In genomic region chr15:50247819-50248650, GRCh38 we compare ENCODE assay signal across 8 cellular contexts. TPM values are rescaled to one million over a fixed set of nuclear protein-coding genes. Genes with fewer than 3 reads are reported as not detected.
A peak's percentile ranks its signal among the peaks of the same experiment; 100 is the strongest.
DNase-seq lines count a peak whose midpoint lies in the region; ATAC-seq and TF ChIP-seq lines count a peak whose summit lies in the region.

No MANE protein-coding gene starts in this region.

- H3K27ac ChIP-seq in WERI-Rb-1: no peak overlapping the region

- H3K9me3 Mint-ChIP-seq in activated naive CD8-positive, alpha-beta T cell treated with anti-CD3 and anti-CD28 coated beads, Interleukin-2, amount 50 U/mL, for 24 hours: peaks cover 4% of the 10 kb centered on the region

- no peaks in the 10 kb centered on the region for H3K36me3 ChIP-seq in WERI-Rb-1

- TF ChIP-seq CTCF in WERI-Rb-1 (IDR thresholded peaks at IDR 0.05; ENCODE audit: low read depth, low read length): no peak

- H3K27ac Mint-ChIP-seq in activated naive CD8-positive, alpha-beta T cell treated with anti-CD3 and anti-CD28 coated beads, Interleukin-2, amount 50 U/mL, for 24 hours: peak overlapping the region; percentile 94

- peak; percentile 94 for ATAC-seq in GM18858 (IDR thresholded peaks at IDR 0.05; ENCODE audit: unreplicated experiment)
- ATAC-seq in HG02763 (IDR thresholded peaks at IDR 0.05; ENCODE audit: unreplicated experiment): peak; percentile 91
- ATAC-seq in activated naive CD8-positive, alpha-beta T cell treated with anti-CD3 and anti-CD28 coated beads, Interleukin-2, amount 50 U/mL, for 24 hours: peak; percentile 97

- H3K9me3 ChIP-seq in WERI-Rb-1 (ENCODE audit: severe bottlenecking): no peaks in the 10 kb centered on the region

- H3K4me1 Mint-ChIP-seq in activated naive CD8-positive, alpha-beta T cell treated with anti-CD3 and anti-CD28 coated beads, Interleukin-2, amount 50 U/mL, for 24 hours: peaks cover 33% of the 10 kb centered on the region

- peak overlapping the region; percentile 71 for H3K4me3 Mint-ChIP-seq in activated naive CD8-positive, alpha-beta T cell treated with anti-CD3 and anti-CD28 coated beads, Interleukin-2, amount 50 U/mL, for 24 hours

- H3K27me3 Mint-ChIP-seq in activated naive CD8-positive, alpha-beta T cell treated with anti-CD3 and anti-CD28 coated beads, Interleukin-2, amount 50 U/mL, for 24 hours: peaks cover 4% of the 10 kb centered on the region

- no peaks in the 10 kb centered on the region for H3K27me3 ChIP-seq in WERI-Rb-1 (ENCODE audit: insufficient read depth, low read depth, severe bottlenecking)

- H3K4me3 ChIP-seq in WERI-Rb-1 (ENCODE audit: low read depth, low read length): no peak overlapping the region

- peak; percentile 13 for DNase-seq in NK-92 (lab: John Stamatoyannopoulos, UW; ENCODE audit: unreplicated experiment)
- peak; percentile 44 for DNase-seq in activated naive CD8-positive, alpha-beta T cell treated with anti-CD3 and anti-CD28 coated beads, Interleukin-2, amount 50 U/mL, for 24 hours
- DNase-seq in renal cortical epithelial cell (ENCODE audit: low read depth): peak; percentile 19
- DNase-seq in WERI-Rb-1: no peak
- DNase-seq in iPS-NIHi11 (ENCODE audit: low spot score): no peak
- no peak for DNase-seq in NCI-H1417 treated with DMSO at 0.1 percent for 48 hours (lab: John Stamatoyannopoulos, UW)

- no peaks in the 10 kb centered on the region for H3K36me3 Mint-ChIP-seq in activated naive CD8-positive, alpha-beta T cell treated with anti-CD3 and anti-CD28 coated beads, Interleukin-2, amount 50 U/mL, for 24 hours (ENCODE audit: low read depth)

RNA-seq across cellular contexts. Expression of gene HDC, which starts 17.5 kb away (rescaled TPM):
- total RNA-seq in renal cortical epithelial cell: not detected in 2 replicates

Comparison
In these comparisons a context has a peak if more than half of its experiments do, and no peak if none do; other contexts are left out.
1. DNase-seq: peak in NK-92 (single experiment), activated naive CD8-positive, alpha-beta T cell treated with anti-CD3 and anti-CD28 coated beads, Interleukin-2, amount 50 U/mL, for 24 hours (single experiment) and renal cortical epithelial cell (single experiment); none in WERI-Rb-1 (single experiment), iPS-NIHi11 (single experiment) and NCI-H1417 treated with DMSO at 0.1 percent for 48 hours (single experiment).
2. Peak in every context shown above with its lines, with median percentiles within 50 percentile points of each other: ATAC-seq.